Comparison of ENCODE assay signal across 12 cellular contexts in genomic region chr3:139906441-139906840, GRCh38. TPM values are rescaled to one million over a fixed set of nuclear protein-coding genes. Genes with fewer than 3 reads are reported as not detected.
DNase-seq lines count a peak whose midpoint lies in the region; ATAC-seq and TF ChIP-seq lines count a peak whose summit lies in the region.
"Had no signal": no experiment of that assay in that cellular context is flagged by ENCODE, and none has a peak within 500 bp of the region (broad histone marks: within the 10 kb centered on the region; RNA-seq: fewer than 3 reads in every experiment).

No MANE protein-coding gene starts in this region.

- no peak overlapping the region for H2BK20ac ChIP-seq in IMR-90 (ENCODE audit: low read depth, low read length)

- POLR2A ChIA-PET in IMR-90 (lab: Charles Lee; ENCODE audit: unreplicated experiment), result no interaction called here

- ATAC-seq in IMR-90 (ENCODE audit: low read depth) (no peak), HG03097 (IDR thresholded peaks at IDR 0.05; ENCODE audit: low FRiP score, unreplicated experiment) (no peak), left lung (no peak)

- H4K20me1 ChIP-seq in IMR-90 (ENCODE audit: insufficient read depth, low read length), result no peaks in the 10 kb centered on the region

- H2AK5ac ChIP-seq in IMR-90 (ENCODE audit: low read depth, low read length), result no peak overlapping the region

- no peak overlapping the region for H4K91ac ChIP-seq in IMR-90 (ENCODE audit: insufficient read depth, low read depth, low read length)

- H3K27ac ChIP-seq in IMR-90 (ENCODE audit: insufficient read depth, low read length), result no peak overlapping the region
- no peak overlapping the region for H3K27ac ChIP-seq in left lung
- H3K27ac ChIP-seq: tibial artery had no signal

- H3K79me1 ChIP-seq in IMR-90 (ENCODE audit: low read depth in 1 of 2, low read length in 2 of 2), result no peaks in the 10 kb centered on the region

- H3K27me3 ChIP-seq in IMR-90 (ENCODE audit: control insufficient read depth, insufficient read depth, low read length), result no peaks in the 10 kb centered on the region
- no peaks in the 10 kb centered on the region for H3K27me3 ChIP-seq in left lung
- H3K27me3 ChIP-seq: tibial artery had no signal

- no peak overlapping the region for H3K23ac ChIP-seq in IMR-90 (ENCODE audit: low read depth, low read length)

- TF ChIP-seq POLR2A in IMR-90 (IDR thresholded peaks at IDR 0.05; ENCODE audit: low read depth, low read length), result no peak

- dilution Hi-C loops in IMR-90 (cut with HindIII; ENCODE audit: low sequenced_read_pairs, unreplicated experiment), result no loop called here

- H3K56ac ChIP-seq in IMR-90 (ENCODE audit: extremely low read depth, insufficient read depth, low read length), result no peak overlapping the region

- H3K9me1 ChIP-seq in IMR-90 (ENCODE audit: insufficient read depth, low read length), result no peaks in the 10 kb centered on the region

- peak; percentile 9 for DNase-seq in AG08396 (ENCODE audit: low spot score)
- peak; percentile 22 for DNase-seq in IMR-90
- peak; percentile 1 for DNase-seq in amniotic stem cell (lab: John Stamatoyannopoulos, UW)
- DNase-seq in iPS DF 19.7 (ENCODE audit: low read depth, low spot score), result peak; percentile 23
- no peak for DNase-seq in NCI-H1417 (lab: John Stamatoyannopoulos, UW)
- DNase-seq in G401 (ENCODE audit: low spot score), result no peak
- DNase-seq in left lung, result no peak
- DNase-seq: activated CD4-positive, CD25-positive, alpha-beta regulatory T cell; activated naive CD4-positive, alpha-beta T cell; NCI-H2081; tibial artery had no signal

- TF ChIP-seq CTCF in IMR-90 (conservative IDR thresholded peaks at IDR 0.05; ENCODE audit: low read depth, low read length) (no peak), left lung (IDR thresholded peaks at IDR 0.05) (no peak)

- H3K36me3 ChIP-seq in IMR-90 (ENCODE audit: control insufficient read depth, insufficient read depth, low read length), result no peaks in the 10 kb centered on the region
- no peaks in the 10 kb centered on the region for H3K36me3 ChIP-seq in left lung
- H3K36me3 ChIP-seq: tibial artery had no signal

- no peak overlapping the region for H2BK120ac ChIP-seq in IMR-90 (ENCODE audit: low read depth, low read length)

- H4K5ac ChIP-seq in IMR-90 (ENCODE audit: low read depth, low read length), result no peak overlapping the region

- H3K9me3 ChIP-seq in IMR-90 (ENCODE audit: control insufficient read depth, insufficient read depth, low read length) (peaks cover 6% of the 10 kb centered on the region), left lung (no peaks in the 10 kb centered on the region)
- H3K9me3 ChIP-seq: tibial artery had no signal

- no peak overlapping the region for H2BK5ac ChIP-seq in IMR-90 (ENCODE audit: low read depth, low read length, poor library complexity, severe bottlenecking)

- no peak overlapping the region for H4K8ac ChIP-seq in IMR-90 (ENCODE audit: low read depth in 2 of 2, low read length in 2 of 2)

- no peaks in the 10 kb centered on the region for H3K4me1 ChIP-seq in IMR-90 (ENCODE audit: control insufficient read depth, insufficient read depth, low read length)
- no peaks in the 10 kb centered on the region for H3K4me1 ChIP-seq in left lung
- H3K4me1 ChIP-seq: tibial artery had no signal

- H3K14ac ChIP-seq in IMR-90 (replicated peaks; ENCODE audit: low read depth, low read length), result no peak overlapping the region

- WGBS in IMR-90 (ENCODE audit: extremely low coverage in 2 of 2, insufficient read length in 1 of 2), 2 experiments, result no CpG with 5 or more reads among the region's 1 CpG

- H3K18ac ChIP-seq in IMR-90 (ENCODE audit: low read depth, low read length), result no peak overlapping the region

- no peak overlapping the region for H2AK9ac ChIP-seq in IMR-90 (replicated peaks; ENCODE audit: low read depth, low read length, poor library complexity)

- H3K9ac ChIP-seq in IMR-90 (ENCODE audit: low read depth, low read length), result no peak overlapping the region

- TF ChIP-seq RAD21 in IMR-90 (IDR thresholded peaks at IDR 0.05; ENCODE audit: low read length), result no peak

- H3K4ac ChIP-seq in IMR-90 (ENCODE audit: low read depth, low read length), result no peak overlapping the region

- no peak overlapping the region for H2BK15ac ChIP-seq in IMR-90 (ENCODE audit: low read depth, low read length)

- no TSS peak for BruUV-seq in IMR-90 (replicated peaks; lab: Mats Ljungman, UMichigan)

- H3K4me3 ChIP-seq in IMR-90 (ENCODE audit: insufficient read depth, low read depth, low read length), result no peak overlapping the region
- no peak overlapping the region for H3K4me3 ChIP-seq in left lung
- H3K4me3 ChIP-seq: tibial artery had no signal

- H3K4me2 ChIP-seq in IMR-90 (ENCODE audit: low read depth, low read length), result no peak overlapping the region

- intact Hi-C loops in IMR-90 (cut with micrococcal nuclease) (no loop called here), left lung (cut with DNase I) (no loop called here)

- no peak overlapping the region for H2AFZ ChIP-seq in IMR-90 (replicated peaks; ENCODE audit: low read length, poor library complexity)

- CTCF ChIA-PET in IMR-90 (lab: Yijun Ruan, JAX), result no interaction called here

- in situ Hi-C loops in IMR-90 (cut with MboI; ENCODE audit: low sequenced_read_pairs) (no loop called here), G401 (cut with HindIII; ENCODE audit: low sequenced_read_pairs) (no loop called here)

TF ChIP-seq in IMR-90, 13 proteins besides CTCF, POLR2A, EP300 and RAD21:
- TF ChIP-seq RCOR1 (IDR thresholded peaks at IDR 0.05; ENCODE audit: insufficient replicate concordance, low read length) (no peak), USF2 (IDR thresholded peaks at IDR 0.05; ENCODE audit: low read depth, low read length) (no peak), ELK1 (IDR thresholded peaks at IDR 0.05; ENCODE audit: borderline replicate concordance, low read depth, low read length) (no peak), MAZ (IDR thresholded peaks at IDR 0.05; ENCODE audit: borderline replicate concordance, low read depth, low read length) (no peak), MAFK (IDR thresholded peaks at IDR 0.05; ENCODE audit: low read depth, low read length) (no peak), CEBPB (IDR thresholded peaks at IDR 0.05; ENCODE audit: low read depth, low read length) (no peak), BHLHE40 (IDR thresholded peaks at IDR 0.05; ENCODE audit: low read depth, low read length) (no peak), RFX5 (IDR thresholded peaks at IDR 0.05; ENCODE audit: low read depth, low read length) (no peak), MXI1 (IDR thresholded peaks at IDR 0.05; ENCODE audit: borderline replicate concordance, low read depth, low read length) (no peak), SMC3 (IDR thresholded peaks at IDR 0.05; ENCODE audit: low read depth, low read length) (no peak), NFE2L2 (IDR thresholded peaks at IDR 0.05; ENCODE audit: low read depth, low read length) (no peak), CHD1 (IDR thresholded peaks at IDR 0.05; ENCODE audit: low read depth, low read length) (no peak), FOS (IDR thresholded peaks at IDR 0.05; ENCODE audit: low read depth, low read length) (no peak)

RNA-seq across cellular contexts. Expression of gene CLSTN2, which starts 28.5 kb away (rescaled TPM):
- total RNA-seq in IMR-90 (2012; rRNA removed) (under 0.01 TPM in 2 replicates), left lung (1 to 10 TPM in 1 of 2 donors, under 1 TPM in 1; 0.97 to 1.1 TPM)
- 0.07 TPM in 2 replicates for polyA plus RNA-seq in IMR-90 (2012; rRNA removed)
- polyA plus RNA-seq in IMR-90 (2012; cell fraction: cytosol; rRNA removed), result 0.04 and 0.12 TPM in 2 replicates
- polyA plus RNA-seq in IMR-90 (2012; cell fraction: nucleus; rRNA removed; ENCODE audit: low replicate concordance), result 0.02 and 0.06 TPM in 2 replicates
- 4.9 and 5.2 TPM in 2 replicates for total RNA-seq in G401 (2014; rRNA removed; shearing (Covaris generic))

Comparison
In these comparisons a context has a peak if more than half of its experiments do, and no peak if none do; other contexts are left out.
1. DNase-seq: peak in AG08396 (single experiment), IMR-90 (single experiment), amniotic stem cell (single experiment) and iPS DF 19.7 (single experiment); none in NCI-H1417 (0 of 3), G401 (single experiment) and left lung (0 of 2).